ENCODE assay signal across 1 cellular context in the genomic region with DNA sequence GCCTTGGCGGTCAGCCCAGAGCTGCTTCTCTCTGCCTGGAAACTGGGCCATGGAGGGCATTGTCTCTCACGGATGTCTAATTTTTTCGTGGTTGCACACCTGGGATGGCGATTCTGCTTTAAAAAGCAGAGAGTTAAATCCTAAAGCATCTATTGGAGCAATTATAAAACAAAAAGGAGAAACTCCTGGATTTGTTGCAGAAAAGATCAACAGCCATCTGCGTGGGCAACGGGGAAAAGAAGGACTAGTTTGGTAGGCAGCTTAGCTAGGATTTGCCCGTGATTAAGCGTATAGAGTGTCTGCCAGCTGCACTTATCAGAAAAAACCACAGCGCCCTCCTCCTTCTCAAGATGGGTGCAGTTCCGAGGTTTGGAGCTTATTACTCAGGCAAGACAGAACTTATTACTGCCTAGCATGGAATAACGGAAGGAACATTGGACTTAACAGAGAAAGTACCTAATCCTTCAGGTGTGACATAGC.
TF ChIP-seq lines count a peak whose summit lies in the region.

No MANE protein-coding gene starts in this region.

TF ChIP-seq in HepG2, 621 proteins besides CTCF, POLR2A, EP300 and RAD21 (continued from another document):
- TF ChIP-seq, protein P1, sequence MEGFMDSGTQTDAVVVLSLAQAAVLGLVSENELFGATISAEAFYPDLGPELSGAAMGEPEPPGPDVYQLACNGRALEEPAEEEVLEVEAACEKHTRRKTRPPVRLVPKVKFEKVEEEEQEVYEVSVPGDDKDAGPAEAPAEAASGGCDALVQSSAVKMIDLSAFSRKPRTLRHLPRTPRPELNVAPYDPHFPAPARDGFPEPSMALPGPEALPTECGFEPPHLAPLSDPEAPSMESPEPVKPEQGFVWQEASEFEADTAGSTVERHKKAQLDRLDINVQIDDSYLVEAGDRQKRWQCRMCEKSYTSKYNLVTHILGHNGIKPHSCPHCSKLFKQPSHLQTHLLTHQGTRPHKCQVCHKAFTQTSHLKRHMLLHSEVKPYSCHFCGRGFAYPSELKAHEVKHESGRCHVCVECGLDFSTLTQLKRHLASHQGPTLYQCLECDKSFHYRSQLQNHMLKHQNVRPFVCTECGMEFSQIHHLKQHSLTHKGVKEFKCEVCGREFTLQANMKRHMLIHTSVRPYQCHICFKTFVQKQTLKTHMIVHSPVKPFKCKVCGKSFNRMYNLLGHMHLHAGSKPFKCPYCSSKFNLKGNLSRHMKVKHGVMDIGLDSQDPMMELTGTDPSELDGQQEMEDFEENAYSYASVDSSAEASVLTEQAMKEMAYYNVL (CRISPR knock-in tag; IDR thresholded peaks at IDR 0.05; ENCODE audit: borderline replicate concordance), result no peak
- TF ChIP-seq ZNF574 (CRISPR knock-in tag; IDR thresholded peaks at IDR 0.05) (peak; percentile 91), SALL1 (CRISPR knock-in tag; IDR thresholded peaks at IDR 0.05) (no peak), CC2D1A (CRISPR knock-in tag; IDR thresholded peaks at IDR 0.05) (no peak), CHD2 (IDR thresholded peaks at IDR 0.05; ENCODE audit: low read depth, low read length) (no peak), ZNF547 (CRISPR knock-in tag; IDR thresholded peaks at IDR 0.05) (no peak), ZNF282 (IDR thresholded peaks at IDR 0.05; ENCODE audit: partially characterized antibody) (no peak), ZBTB4 (CRISPR knock-in tag; IDR thresholded peaks at IDR 0.05; ENCODE audit: borderline replicate concordance) (no peak), ZNF816 (CRISPR knock-in tag; IDR thresholded peaks at IDR 0.05; ENCODE audit: borderline replicate concordance) (no peak), RARG (CRISPR knock-in tag; IDR thresholded peaks at IDR 0.05; ENCODE audit: low read depth) (no peak), JUND (CRISPR knock-in tag; IDR thresholded peaks at IDR 0.05) (no peak), FOXC1 (CRISPR knock-in tag; IDR thresholded peaks at IDR 0.05; ENCODE audit: borderline replicate concordance) (no peak), ZNF792 (CRISPR knock-in tag; IDR thresholded peaks at IDR 0.05) (no peak), SMAD3 (CRISPR knock-in tag; IDR thresholded peaks at IDR 0.05) (no peak), ZNF839 (CRISPR knock-in tag; IDR thresholded peaks at IDR 0.05; ENCODE audit: borderline replicate concordance) (no peak), CBX1 (IDR thresholded peaks at IDR 0.05; ENCODE audit: low read depth) (peak; percentile 5), NR2F2 (IDR thresholded peaks at IDR 0.05; ENCODE audit: borderline replicate concordance, low read depth) (no peak), MED1 (CRISPR knock-in tag; IDR thresholded peaks at IDR 0.05) (no peak), HCFC1 (IDR thresholded peaks at IDR 0.05; ENCODE audit: low read depth, low read length) (no peak)
- TF ChIP-seq, protein P2, sequence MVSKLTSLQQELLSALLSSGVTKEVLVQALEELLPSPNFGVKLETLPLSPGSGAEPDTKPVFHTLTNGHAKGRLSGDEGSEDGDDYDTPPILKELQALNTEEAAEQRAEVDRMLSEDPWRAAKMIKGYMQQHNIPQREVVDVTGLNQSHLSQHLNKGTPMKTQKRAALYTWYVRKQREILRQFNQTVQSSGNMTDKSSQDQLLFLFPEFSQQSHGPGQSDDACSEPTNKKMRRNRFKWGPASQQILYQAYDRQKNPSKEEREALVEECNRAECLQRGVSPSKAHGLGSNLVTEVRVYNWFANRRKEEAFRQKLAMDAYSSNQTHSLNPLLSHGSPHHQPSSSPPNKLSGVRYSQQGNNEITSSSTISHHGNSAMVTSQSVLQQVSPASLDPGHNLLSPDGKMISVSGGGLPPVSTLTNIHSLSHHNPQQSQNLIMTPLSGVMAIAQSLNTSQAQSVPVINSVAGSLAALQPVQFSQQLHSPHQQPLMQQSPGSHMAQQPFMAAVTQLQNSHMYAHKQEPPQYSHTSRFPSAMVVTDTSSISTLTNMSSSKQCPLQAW (CRISPR knock-in tag; IDR thresholded peaks at IDR 0.05), result 0 out of 2 replicates have a peak, but pooled peaks have one; percentile 26
- TF ChIP-seq, protein P3, sequence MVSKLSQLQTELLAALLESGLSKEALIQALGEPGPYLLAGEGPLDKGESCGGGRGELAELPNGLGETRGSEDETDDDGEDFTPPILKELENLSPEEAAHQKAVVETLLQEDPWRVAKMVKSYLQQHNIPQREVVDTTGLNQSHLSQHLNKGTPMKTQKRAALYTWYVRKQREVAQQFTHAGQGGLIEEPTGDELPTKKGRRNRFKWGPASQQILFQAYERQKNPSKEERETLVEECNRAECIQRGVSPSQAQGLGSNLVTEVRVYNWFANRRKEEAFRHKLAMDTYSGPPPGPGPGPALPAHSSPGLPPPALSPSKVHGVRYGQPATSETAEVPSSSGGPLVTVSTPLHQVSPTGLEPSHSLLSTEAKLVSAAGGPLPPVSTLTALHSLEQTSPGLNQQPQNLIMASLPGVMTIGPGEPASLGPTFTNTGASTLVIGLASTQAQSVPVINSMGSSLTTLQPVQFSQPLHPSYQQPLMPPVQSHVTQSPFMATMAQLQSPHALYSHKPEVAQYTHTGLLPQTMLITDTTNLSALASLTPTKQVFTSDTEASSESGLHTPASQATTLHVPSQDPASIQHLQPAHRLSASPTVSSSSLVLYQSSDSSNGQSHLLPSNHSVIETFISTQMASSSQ (IDR thresholded peaks at IDR 0.05; ENCODE audit: low read depth), result no peak
- TF ChIP-seq, protein P3 (CRISPR knock-in tag; IDR thresholded peaks at IDR 0.05; ENCODE audit: borderline replicate concordance), result no peak
